20 cellular contexts compared by ENCODE assay signal in the genomic region with DNA sequence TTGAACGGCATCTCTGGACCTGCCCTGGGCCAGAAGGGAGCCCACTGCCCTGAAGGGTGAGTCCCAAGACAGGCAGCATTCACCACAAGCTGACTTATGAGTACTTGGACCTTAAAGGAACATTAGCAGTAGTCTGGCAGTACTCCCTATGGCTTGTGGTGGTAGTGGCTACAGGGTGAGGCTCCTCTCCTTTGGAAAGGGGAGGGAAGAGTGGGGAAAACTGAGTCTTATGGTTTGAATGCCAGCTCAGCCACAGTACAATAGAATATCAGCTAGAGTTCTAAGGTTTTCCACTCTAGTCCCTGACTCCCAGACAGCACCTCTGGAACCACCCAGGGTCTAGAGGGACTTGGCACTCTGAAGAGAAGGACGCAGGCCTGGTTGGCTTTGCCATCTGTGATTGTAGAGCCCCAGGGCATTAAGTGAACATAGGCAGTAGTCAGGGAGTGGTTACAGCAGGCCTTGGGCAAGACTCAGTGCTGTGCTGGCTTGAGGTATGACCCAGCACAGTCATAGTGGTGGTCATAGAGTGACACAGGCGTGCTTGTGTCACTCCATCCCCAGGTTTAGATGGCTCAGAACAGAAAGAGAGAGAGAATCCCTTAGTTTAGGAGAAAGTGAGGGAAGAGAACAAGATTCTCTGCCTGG. TPM values are rescaled to one million over a fixed set of nuclear protein-coding genes. Genes with fewer than 3 reads are reported as not detected.
DNase-seq lines count a peak whose midpoint lies in the region; ATAC-seq, FAIRE-seq and TF ChIP-seq lines count a peak whose summit lies in the region.
"Had no signal": no experiment of that assay in that cellular context is flagged by ENCODE, and none has a peak within 500 bp of the region (broad histone marks: within the 10 kb centered on the region; RNA-seq: fewer than 3 reads in every experiment).

No MANE protein-coding gene starts in this region.

- no peak overlapping the region for H2AFZ ChIP-seq in hepatocyte
- H2AFZ ChIP-seq: PC-9 had no signal

- no peaks in the 10 kb centered on the region for H4K20me1 ChIP-seq in hepatocyte (ENCODE audit: insufficient read depth, poor library complexity, severe bottlenecking)

- TF ChIP-seq CTCF in hepatocyte (IDR thresholded peaks at IDR 0.05; ENCODE audit: poor library complexity) = no peak

- no peaks in the 10 kb centered on the region for H3K9me2 ChIP-seq in hepatocyte (replicated peaks; ENCODE audit: insufficient read depth)

- no peak overlapping the region for H3K4me3 ChIP-seq in hepatocyte
- H3K4me3 ChIP-seq: BLaER1 treated with 17β-estradiol and CSF1 and Interleukin-3, amounts not matched to agents 10 nM and 100 nM; PC-9; SK-N-MC had no signal

- no peaks in the 10 kb centered on the region for H3K27me3 Mint-ChIP-seq in T-helper 2 cell treated with Interferon-gamma antibody and Interleukin-4, amounts not matched to agents 5 μg/mL and 100 μg/mL, for 36 hours (ENCODE audit: low read depth)
- H3K27me3 Mint-ChIP-seq in activated naive CD8-positive, alpha-beta T cell = no peaks in the 10 kb centered on the region
- H3K27me3 Mint-ChIP-seq in natural killer cell treated with Interleukin-12 subunit alpha and Interleukin-12 subunit beta and Interleukin-15 and Interleukin-18, amount 100 ng/mL, for 72 hours = no peaks in the 10 kb centered on the region

- no peaks in the 10 kb centered on the region for H3K79me2 ChIP-seq in hepatocyte

- no peak for TF ChIP-seq POLR2A in GM12891 (IDR thresholded peaks at IDR 0.05; ENCODE audit: low read depth, low read length)

- no peak overlapping the region for H3K4me3 Mint-ChIP-seq in T-helper 2 cell treated with Interferon-gamma antibody and Interleukin-4, amounts not matched to agents 5 μg/mL and 100 μg/mL, for 36 hours
- H3K4me3 Mint-ChIP-seq in activated naive CD8-positive, alpha-beta T cell = no peak overlapping the region
- H3K4me3 Mint-ChIP-seq in natural killer cell treated with Interleukin-12 subunit alpha and Interleukin-12 subunit beta and Interleukin-15 and Interleukin-18, amount 100 ng/mL, for 72 hours = no peak overlapping the region

- peak; percentile 52 to 79 for ATAC-seq in natural killer cell treated with Interleukin-12 subunit alpha and Interleukin-12 subunit beta and Interleukin-15 and Interleukin-18, amount 100 ng/mL, for 72 hours
- ATAC-seq in GM21717 (IDR thresholded peaks at IDR 0.05; ENCODE audit: unreplicated experiment) = no peak
- ATAC-seq: HCT116 had no signal

- no peak for DNase-seq in T-helper 2 cell treated with Interferon-gamma antibody and Interleukin-4, amounts not matched to agents 5 μg/mL and 100 μg/mL, for 36 hours (ENCODE audit: low spot score)
- DNase-seq in T-helper 2 cell (no peak), GM12891 (ENCODE audit: insufficient read length, low spot score) (no peak), amygdala (lab: John Stamatoyannopoulos, UW) (no peak), hepatocyte (ENCODE audit: low spot score) (no peak)
- DNase-seq in natural killer cell treated with Interleukin-12 subunit alpha and Interleukin-12 subunit beta and Interleukin-15 and Interleukin-18, amount 100 ng/mL, for 72 hours (ENCODE audit: low spot score) = no peak
- DNase-seq: activated CD4-positive, alpha-beta T cell treated with anti-CD3 and anti-CD28 coated beads, Interleukin-2, amount 50 U/mL, for 48 hours; activated effector memory CD4-positive, alpha-beta T cell treated with Interleukin-2 at 50 U/mL for 16 hours; dermis blood vessel endothelial cell; KBM-7; NCI-H1092; NCI-H69; PC-9; stimulated activated CD4-positive, alpha-beta T cell treated with anti-CD3 and anti-CD28 coated beads, Interleukin-4, amount 100 ng/mL, for 1 hour had no signal

- no peaks in the 10 kb centered on the region for H3K36me3 ChIP-seq in hepatocyte (replicated peaks; ENCODE audit: insufficient read depth, low read depth)

- no peaks in the 10 kb centered on the region for H3K4me1 ChIP-seq in hepatocyte (ENCODE audit: insufficient read depth)
- H3K4me1 ChIP-seq: BLaER1 treated with 17β-estradiol and CSF1 and Interleukin-3, amounts not matched to agents 10 nM and 100 nM had no signal

- no peaks in the 10 kb centered on the region for H3K27me3 ChIP-seq in hepatocyte
- H3K27me3 ChIP-seq: BLaER1 treated with 17β-estradiol and CSF1 and Interleukin-3, amounts not matched to agents 10 nM and 100 nM had no signal

- no peaks in the 10 kb centered on the region for H3K9me3 ChIP-seq in hepatocyte (ENCODE audit: low read depth)
- H3K9me3 ChIP-seq: BLaER1 treated with 17β-estradiol and CSF1 and Interleukin-3, amounts not matched to agents 10 nM and 100 nM had no signal

- H3K27ac Mint-ChIP-seq in T-helper 2 cell treated with Interferon-gamma antibody and Interleukin-4, amounts not matched to agents 5 μg/mL and 100 μg/mL, for 36 hours = peak overlapping the region; percentile 24
- H3K27ac Mint-ChIP-seq in activated naive CD8-positive, alpha-beta T cell = peak overlapping the region; percentile 80
- H3K27ac Mint-ChIP-seq in natural killer cell treated with Interleukin-12 subunit alpha and Interleukin-12 subunit beta and Interleukin-15 and Interleukin-18, amount 100 ng/mL, for 72 hours = peak overlapping the region; percentile 37 to 71

- H3K9me3 Mint-ChIP-seq in T-helper 2 cell treated with Interferon-gamma antibody and Interleukin-4, amounts not matched to agents 5 μg/mL and 100 μg/mL, for 36 hours = peaks cover 35% of the 10 kb centered on the region
- peaks cover 29% of the 10 kb centered on the region for H3K9me3 Mint-ChIP-seq in activated naive CD8-positive, alpha-beta T cell (ENCODE audit: low read depth)
- peaks cover 14% of the 10 kb centered on the region for H3K9me3 Mint-ChIP-seq in natural killer cell treated with Interleukin-12 subunit alpha and Interleukin-12 subunit beta and Interleukin-15 and Interleukin-18, amount 100 ng/mL, for 72 hours

- 80% methylated on average over 3 of the region's 3 CpGs for WGBS in hepatocyte (ENCODE audit: low lambda C conversion rate, missing lambda C conversion rate)

- H3K4me2 ChIP-seq in hepatocyte = no peak overlapping the region
- H3K4me2 ChIP-seq: BLaER1 treated with 17β-estradiol and CSF1 and Interleukin-3, amounts not matched to agents 10 nM and 100 nM; PC-9 had no signal

- H3K27ac ChIP-seq in hepatocyte = no peak overlapping the region
- H3K27ac ChIP-seq: PC-9, SK-N-MC had no signal

- peaks cover 11% of the 10 kb centered on the region for H3K4me1 Mint-ChIP-seq in T-helper 2 cell treated with Interferon-gamma antibody and Interleukin-4, amounts not matched to agents 5 μg/mL and 100 μg/mL, for 36 hours (ENCODE audit: low read depth)
- H3K4me1 Mint-ChIP-seq in activated naive CD8-positive, alpha-beta T cell (ENCODE audit: low read depth) = peaks cover 19% of the 10 kb centered on the region
- H3K4me1 Mint-ChIP-seq in natural killer cell treated with Interleukin-12 subunit alpha and Interleukin-12 subunit beta and Interleukin-15 and Interleukin-18, amount 100 ng/mL, for 72 hours (ENCODE audit: low read depth in 2 of 2) = peaks cover 36 to 43% of the 10 kb centered on the region in 2 donors

- H3K36me3 Mint-ChIP-seq in T-helper 2 cell treated with Interferon-gamma antibody and Interleukin-4, amounts not matched to agents 5 μg/mL and 100 μg/mL, for 36 hours (ENCODE audit: low read depth) = peaks cover 68% of the 10 kb centered on the region
- H3K36me3 Mint-ChIP-seq in activated naive CD8-positive, alpha-beta T cell = peaks cover 26% of the 10 kb centered on the region
- peaks cover 19% of the 10 kb centered on the region for H3K36me3 Mint-ChIP-seq in natural killer cell treated with Interleukin-12 subunit alpha and Interleukin-12 subunit beta and Interleukin-15 and Interleukin-18, amount 100 ng/mL, for 72 hours

- FAIRE-seq in GM12891 (lab: Jason Lieb, UNC) = peak; percentile 54

TF ChIP-seq in GM12891, 5 proteins besides CTCF, POLR2A, EP300 and RAD21:
- TF ChIP-seq POLR2AphosphoS5 (IDR thresholded peaks at IDR 0.05; ENCODE audit: low read depth, low read length) = no peak
- TF ChIP-seq PAX5 (IDR thresholded peaks at IDR 0.05; ENCODE audit: insufficient read depth, low read length, severe bottlenecking) = no peak
- TF ChIP-seq POU2F2 (IDR thresholded peaks at IDR 0.05; ENCODE audit: low read depth, low read length) = 0 out of 2 replicates have a peak, but pooled peaks have one; percentile 19
- no peak for TF ChIP-seq SPI1 (IDR thresholded peaks at IDR 0.05; ENCODE audit: low read depth, low read length)
- no peak for TF ChIP-seq TAF1 (IDR thresholded peaks at IDR 0.05; ENCODE audit: low read depth, low read length)

RNA-seq across cellular contexts. Expression of gene CD53, which starts 31.0 kb away (rescaled TPM):
- polyA plus RNA-seq in GM12891 (2012; ENCODE audit: low read depth, missing spikeins) = 334 TPM
- 100 to 1,000 TPM; 357 to 897 TPM for total RNA-seq in natural killer cell treated with Interleukin-12 subunit alpha and Interleukin-12 subunit beta and Interleukin-15 and Interleukin-18, amount 100 ng/mL, for 72 hours
- total RNA-seq in hepatocyte = 1.4 and 2.6 TPM in 2 replicates
- 0.79 and 2.1 TPM in 2 replicates for polyA plus RNA-seq in hepatocyte
- total RNA-seq: A172, dermis blood vessel endothelial cell, PC-9 had no signal

RNA-seq across cellular contexts. Expression of gene LRIF1, which starts 59.7 kb away (rescaled TPM):
- 6.9 TPM for polyA plus RNA-seq in GM12891 (2012; ENCODE audit: low read depth, missing spikeins)
- 10 to 100 TPM; 15.5 to 21.0 TPM for total RNA-seq in natural killer cell treated with Interleukin-12 subunit alpha and Interleukin-12 subunit beta and Interleukin-15 and Interleukin-18, amount 100 ng/mL, for 72 hours
- 12.8 and 17.5 TPM in 2 replicates for total RNA-seq in hepatocyte
- polyA plus RNA-seq in hepatocyte = 9.5 and 11.1 TPM in 2 replicates

Comparison
In these comparisons a context has a peak if more than half of its experiments do, and no peak if none do; other contexts are left out.
1. H3K27ac Mint-ChIP-seq: peak in every context shown above with its lines; median percentile 80 in activated naive CD8-positive, alpha-beta T cell; 54 in natural killer cell treated with Interleukin-12 subunit alpha and Interleukin-12 subunit beta and Interleukin-15 and Interleukin-18, amount 100 ng/mL, for 72 hours; 24 in T-helper 2 cell treated with Interferon-gamma antibody and Interleukin-4, amounts not matched to agents 5 μg/mL and 100 μg/mL, for 36 hours.
2. RNA of gene CD53, which starts 31.0 kb away (total RNA-seq): 357 to 897 TPM in natural killer cell treated with Interleukin-12 subunit alpha and Interleukin-12 subunit beta and Interleukin-15 and Interleukin-18, amount 100 ng/mL, for 72 hours; 1.4 to 2.6 TPM in hepatocyte; every median in the first group is over 10 times any median in the second.